In genomic region chr12:6224550-6224949, GRCh38 we compare ENCODE assay signal across 10 cellular contexts. TPM values are rescaled to one million over a fixed set of nuclear protein-coding genes. Genes with fewer than 3 reads are reported as not detected.
DNase-seq lines count a peak whose midpoint lies in the region; ATAC-seq and TF ChIP-seq lines count a peak whose summit lies in the region.
"Had no signal": no experiment of that assay in that cellular context is flagged by ENCODE, and none has a peak within 500 bp of the region (broad histone marks: within the 10 kb centered on the region; RNA-seq: fewer than 3 reads in every experiment).

No MANE protein-coding gene starts in this region.

- TF ChIP-seq POLR2A in tibial nerve (IDR thresholded peaks at IDR 0.05), result no peak

- 46 to 51% methylated on average over 10 of the region's 10 CpGs for WGBS in tibial nerve, 2 donors

- DNase-seq in NCI-H2107 treated with DMSO at 0.1 percent for 48 hours (lab: John Stamatoyannopoulos, UW; ENCODE audit: unreplicated experiment) (peak; percentile 74), caudate nucleus (lab: John Stamatoyannopoulos, UW) (peak in 58 of 61 donors; percentile 44 to 93 (median 83)), midbrain (lab: John Stamatoyannopoulos, UW) (peak; percentile 82), tibial nerve (ENCODE audit: low spot score in 2 of 2) (no peak), nephron progenitor cell (no peak)
- no peak for DNase-seq in activated T-cell treated with anti-CD3 and anti-CD28 coated beads, Interleukin-2, amount 50 U/mL, for 1 hour
- no peak for DNase-seq in effector memory CD4-positive, alpha-beta T cell
- DNase-seq: IMR-90, SHP77 had no signal

- peaks cover 9 to 100% (median 91%) of the 10 kb centered on the region in 4 donors for H3K4me1 ChIP-seq in tibial nerve
- no peaks in the 10 kb centered on the region for H3K4me1 ChIP-seq in effector memory CD4-positive, alpha-beta T cell (ENCODE audit: control insufficient read depth, insufficient read depth, low read length, poor library complexity, severe bottlenecking)

- TF ChIP-seq CTCF in tibial nerve (IDR thresholded peaks at IDR 0.05), result no peak
- TF ChIP-seq CTCF in nephron progenitor cell (IDR thresholded peaks at IDR 0.05), result no peak

- H3K27ac Mint-ChIP-seq in nephron progenitor cell, result no peak overlapping the region

- peak in 1 of 2 donors; percentile 65 for TF ChIP-seq EP300 in tibial nerve (IDR thresholded peaks at IDR 0.05)

- no peaks in the 10 kb centered on the region for H3K9me3 ChIP-seq in tibial nerve
- no peaks in the 10 kb centered on the region for H3K9me3 ChIP-seq in effector memory CD4-positive, alpha-beta T cell (ENCODE audit: control insufficient read depth, low read length)

- no peak overlapping the region for H3K4me3 Mint-ChIP-seq in nephron progenitor cell

- H3K27me3 ChIP-seq in tibial nerve, result no peaks in the 10 kb centered on the region
- no peaks in the 10 kb centered on the region for H3K27me3 ChIP-seq in effector memory CD4-positive, alpha-beta T cell (replicated peaks; ENCODE audit: control insufficient read depth, insufficient read depth, low read length, poor library complexity, severe bottlenecking)

- H3K36me3 ChIP-seq in tibial nerve, result peaks cover 0 to 12% (median 0%) of the 10 kb centered on the region in 3 donors
- H3K36me3 ChIP-seq in effector memory CD4-positive, alpha-beta T cell (ENCODE audit: control insufficient read depth, insufficient read depth, low read length), result no peaks in the 10 kb centered on the region

- H3K27me3 Mint-ChIP-seq in nephron progenitor cell (ENCODE audit: low read depth, poor library complexity), result peaks cover 4% of the 10 kb centered on the region

- H3K36me3 Mint-ChIP-seq in nephron progenitor cell (ENCODE audit: low read depth), result no peaks in the 10 kb centered on the region

- no peak for ATAC-seq in HG03457 (IDR thresholded peaks at IDR 0.05; ENCODE audit: unreplicated experiment)

- no peak overlapping the region for H3K4me3 ChIP-seq in tibial nerve
- no peak overlapping the region for H3K4me3 ChIP-seq in effector memory CD4-positive, alpha-beta T cell (ENCODE audit: insufficient read depth, low read depth, low read length, poor library complexity, severe bottlenecking)

- H3K9me3 Mint-ChIP-seq in nephron progenitor cell, result no peaks in the 10 kb centered on the region

- peaks cover 75% of the 10 kb centered on the region for H3K4me1 Mint-ChIP-seq in nephron progenitor cell

- H3K27ac ChIP-seq in caudate nucleus (ENCODE audit: low read depth, low read length), result peak overlapping the region; percentile 95
- peak overlapping the region; percentile 43 to 99 (median 86) for H3K27ac ChIP-seq in tibial nerve
- no peak overlapping the region for H3K27ac ChIP-seq in effector memory CD4-positive, alpha-beta T cell (ENCODE audit: insufficient read depth, low read length, poor library complexity, severe bottlenecking)

RNA-seq across cellular contexts. Expression of gene CD9, which starts 24.4 kb away (rescaled TPM):
- total RNA-seq in tibial nerve, result 100 to 1,000 TPM; 297 to 500 (median 391) TPM

Comparison
In these comparisons a context has a peak if more than half of its experiments do, and no peak if none do; other contexts are left out.
1. DNase-seq: peak in NCI-H2107 treated with DMSO at 0.1 percent for 48 hours (single experiment), caudate nucleus (58 of 61) and midbrain (single experiment); none in tibial nerve (0 of 2), nephron progenitor cell (single experiment), activated T-cell treated with anti-CD3 and anti-CD28 coated beads, Interleukin-2, amount 50 U/mL, for 1 hour (single experiment) and effector memory CD4-positive, alpha-beta T cell (0 of 3).